In genomic region chr4:180596888-180597483, GRCh38 we compare ENCODE assay signal across 19 cellular contexts.
DNase-seq lines count a peak whose midpoint lies in the region; ATAC-seq and TF ChIP-seq lines count a peak whose summit lies in the region.
"Had no signal": no experiment of that assay in that cellular context is flagged by ENCODE, and none has a peak within 500 bp of the region (broad histone marks: within the 10 kb centered on the region; RNA-seq: fewer than 3 reads in every experiment).

No MANE protein-coding gene starts in this region.

- peak overlapping the region in 2 of 3 experiments; percentile 35 to 66 for H3K27ac Mint-ChIP-seq in nephron
- H3K27ac Mint-ChIP-seq: CD4-positive, alpha-beta memory T cell had no signal

- H3K4me1 ChIP-seq in A673 (ENCODE audit: insufficient read depth, low read length, poor library complexity, severe bottlenecking) = peaks cover 5% of the 10 kb centered on the region
- H3K4me1 ChIP-seq in heart left ventricle = no peaks in the 10 kb centered on the region
- no peaks in the 10 kb centered on the region for H3K4me1 ChIP-seq in esophagus squamous epithelium

- H3K27me3 Mint-ChIP-seq in nephron (ENCODE audit: low read depth) = no peaks in the 10 kb centered on the region
- H3K27me3 Mint-ChIP-seq: CD4-positive, alpha-beta memory T cell had no signal

- ATAC-seq in SK-N-SH treated with all-trans-retinoic acid at 6 μM for 48 hours (no peak), HG03469 (IDR thresholded peaks at IDR 0.05; ENCODE audit: unreplicated experiment) (no peak), heart left ventricle (no peak), GM18502 (IDR thresholded peaks at IDR 0.05; ENCODE audit: poor library complexity, unreplicated experiment) (no peak)

- H3K27ac ChIP-seq in A673 (ENCODE audit: low read depth, low read length, poor library complexity, severe bottlenecking) = no peak overlapping the region
- no peak overlapping the region for H3K27ac ChIP-seq in heart left ventricle
- H3K27ac ChIP-seq in esophagus squamous epithelium = no peak overlapping the region
- H3K27ac ChIP-seq: 22Rv1, GM23248 had no signal

- H3K4me1 Mint-ChIP-seq in nephron = peaks cover 6% of the 10 kb centered on the region
- H3K4me1 Mint-ChIP-seq: CD4-positive, alpha-beta memory T cell had no signal

- 25 to 43% (median 35%) methylated on average over 3 of the region's 3 CpGs for WGBS in heart left ventricle, 4 donors
- 58 to 65% methylated on average over 3 of the region's 3 CpGs for WGBS in esophagus squamous epithelium, 2 donors

- CTCF ChIA-PET in A673 (lab: Charles Lee) = no interaction called here

- H3K4me3 ChIP-seq in A673 (ENCODE audit: low read depth, low read length, poor library complexity, severe bottlenecking) (no peak overlapping the region), heart left ventricle (no peak overlapping the region), esophagus squamous epithelium (no peak overlapping the region)
- H3K4me3 ChIP-seq: GM23248 had no signal

- TF ChIP-seq CTCF in A673 (conservative IDR thresholded peaks at IDR 0.05; ENCODE audit: low read depth, low read length) (no peak), nephron (IDR thresholded peaks at IDR 0.05; ENCODE audit: unreplicated experiment in 3 of 3) (no peak), heart left ventricle (IDR thresholded peaks at IDR 0.05) (no peak), esophagus squamous epithelium (IDR thresholded peaks at IDR 0.05) (no peak)

- intact Hi-C loops in A673 (cut with micrococcal nuclease; ENCODE audit: unreplicated experiment) (no loop called here), heart left ventricle (cut with DNase I) (no loop called here), esophagus squamous epithelium (cut with DNase I) (no loop called here)

- H3K27me3 ChIP-seq in A673 (replicated peaks; ENCODE audit: insufficient read depth, low read depth, low read length, poor library complexity) = no peaks in the 10 kb centered on the region
- no peaks in the 10 kb centered on the region for H3K27me3 ChIP-seq in heart left ventricle
- H3K27me3 ChIP-seq in esophagus squamous epithelium = no peaks in the 10 kb centered on the region

- H3K36me3 ChIP-seq in A673 (ENCODE audit: insufficient read depth, low read length, poor library complexity, severe bottlenecking) = no peaks in the 10 kb centered on the region
- no peaks in the 10 kb centered on the region for H3K36me3 ChIP-seq in heart left ventricle
- no peaks in the 10 kb centered on the region for H3K36me3 ChIP-seq in esophagus squamous epithelium

- no TSS peak for BruUV-seq in A673 (replicated peaks; lab: Mats Ljungman, UMichigan)

- no peaks in the 10 kb centered on the region for H3K9me3 ChIP-seq in A673 (ENCODE audit: low read depth, low read length, poor library complexity, severe bottlenecking)
- no peaks in the 10 kb centered on the region for H3K9me3 ChIP-seq in heart left ventricle
- H3K9me3 ChIP-seq in esophagus squamous epithelium = no peaks in the 10 kb centered on the region

- H3K4me3 Mint-ChIP-seq in nephron = no peak overlapping the region
- H3K4me3 Mint-ChIP-seq: CD4-positive, alpha-beta memory T cell had no signal

- POLR2A ChIA-PET in A673 (lab: Charles Lee; ENCODE audit: low non-redundant PET) = no interaction called here

- no peaks in the 10 kb centered on the region for H3K9me3 Mint-ChIP-seq in nephron

- TF ChIP-seq POLR2A in heart left ventricle (IDR thresholded peaks at IDR 0.05) (no peak), esophagus squamous epithelium (IDR thresholded peaks at IDR 0.05) (no peak)

- H3K36me3 Mint-ChIP-seq in nephron (ENCODE audit: low read depth) = no peaks in the 10 kb centered on the region
- H3K36me3 Mint-ChIP-seq: CD4-positive, alpha-beta memory T cell had no signal

- DNase-seq in A673 (ENCODE audit: low spot score) (peak; percentile 11), NCI-H69 (lab: John Stamatoyannopoulos, UW) (peak; percentile 17), heart left ventricle (no peak), esophagus squamous epithelium (lab: John Stamatoyannopoulos, UW) (no peak)
- DNase-seq: ACHN; AML-193; C1 segment of cervical spinal cord; Calu3; CD4-positive, alpha-beta memory T cell; COR-L47; DND-41; GM23248; H7; HCEC 1CT had no signal

TF ChIP-seq in SK-N-SH treated with all-trans-retinoic acid at 6 μM for 48 hours, 23 proteins besides CTCF, POLR2A, EP300 and RAD21:
- no peak for TF ChIP-seq OSR1 (CRISPR knock-in tag; IDR thresholded peaks at IDR 0.05)
- TF ChIP-seq TCF4 (CRISPR knock-in tag; IDR thresholded peaks at IDR 0.05; ENCODE audit: borderline replicate concordance) = peak; percentile 89

Comparison
In these comparisons a context has a peak if more than half of its experiments do, and no peak if none do; other contexts are left out.
1. DNase-seq: peak in A673 (single experiment) and NCI-H69 (single experiment); none in heart left ventricle (0 of 5) and esophagus squamous epithelium (single experiment).